In the genomic region with DNA sequence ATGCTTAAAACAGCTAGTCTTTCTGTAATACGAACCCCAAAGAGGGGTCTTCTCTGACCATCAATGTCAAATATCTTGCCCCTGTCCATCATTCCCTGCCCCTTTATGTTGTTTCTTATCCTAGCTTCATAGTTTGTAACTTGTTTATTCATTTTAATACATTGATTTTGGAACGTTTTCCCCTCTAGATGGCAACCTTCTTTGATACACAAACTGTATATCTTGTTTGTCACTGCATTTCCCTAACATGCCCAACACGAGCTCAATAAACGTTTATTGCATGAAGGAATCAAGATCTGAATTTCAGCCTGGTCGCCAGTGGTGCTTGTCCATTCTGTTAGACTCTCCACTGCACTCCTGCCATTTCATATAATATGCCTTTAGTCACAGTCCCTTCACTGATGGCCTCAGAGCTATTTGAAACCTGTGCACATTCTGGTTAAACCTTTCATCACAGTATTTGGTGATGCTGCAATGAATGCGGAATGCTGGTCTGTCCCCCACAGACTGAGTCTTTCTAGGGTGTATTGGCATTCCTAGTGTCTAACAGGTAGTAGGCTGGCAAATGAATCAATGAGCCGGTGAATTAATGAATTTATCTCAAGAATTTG, we compare ENCODE assay signal across 17 cellular contexts. TPM values are rescaled to one million over a fixed set of nuclear protein-coding genes. Genes with fewer than 3 reads are reported as not detected.
DNase-seq lines count a peak whose midpoint lies in the region; ATAC-seq and TF ChIP-seq lines count a peak whose summit lies in the region.
"Had no signal": no experiment of that assay in that cellular context is flagged by ENCODE, and none has a peak within 500 bp of the region (broad histone marks: within the 10 kb centered on the region; RNA-seq: fewer than 3 reads in every experiment).

No MANE protein-coding gene starts in this region.

- H3K4me3 ChIP-seq in OCI-LY7 (ENCODE audit: low read depth, low read length, poor library complexity, severe bottlenecking) (no peak overlapping the region), skeletal muscle satellite cell (ENCODE audit: low read length) (no peak overlapping the region)
- H3K4me3 ChIP-seq: GM23338, transverse colon had no signal

- no peak overlapping the region for H3K4me3 Mint-ChIP-seq in activated T-cell treated with anti-CD3 and anti-CD28 coated beads, Interleukin-2, amount 50 U/mL, for 24 hours
- no peak overlapping the region for H3K4me3 Mint-ChIP-seq in activated T-cell treated with anti-CD3 and anti-CD28 coated beads, Interleukin-2, amount 50 U/mL, for 4 hours
- no peak overlapping the region for H3K4me3 Mint-ChIP-seq in activated CD4-positive, alpha-beta memory T cell treated with anti-CD3 and anti-CD28 coated beads for 36 hours
- H3K4me3 Mint-ChIP-seq: GM23338, WTC11 had no signal

- H3K4me1 ChIP-seq in OCI-LY7 (ENCODE audit: insufficient read depth, low read length, poor library complexity, severe bottlenecking) (no peaks in the 10 kb centered on the region), skeletal muscle satellite cell (ENCODE audit: control insufficient read depth, insufficient read depth, low read length) (peaks cover 28% of the 10 kb centered on the region)
- H3K4me1 ChIP-seq: transverse colon had no signal

- CTCF ChIA-PET in OCI-LY7 (lab: Charles Lee; ENCODE audit: unreplicated experiment) = no interaction called here
- CTCF ChIA-PET in activated CD4-positive, alpha-beta memory T cell treated with anti-CD3 and anti-CD28 coated beads for 36 hours (lab: Charles Lee) = interaction anchor here (1.0 to 1.5 kb wide), 2 partner anchors 93 to 152 kb away, joined by 3 to 4 read pairs; no protein-coding TSS in a partner anchor

- H3K27ac ChIP-seq in OCI-LY7 (ENCODE audit: low read depth, low read length, poor library complexity, severe bottlenecking) (no peak overlapping the region), epithelial cell of prostate (peak overlapping the region; percentile 37)
- H3K27ac ChIP-seq: neutrophil, transverse colon had no signal

- peak overlapping the region; percentile 61 for H3K27ac Mint-ChIP-seq in activated T-cell treated with anti-CD3 and anti-CD28 coated beads, Interleukin-2, amount 50 U/mL, for 24 hours
- H3K27ac Mint-ChIP-seq in activated CD4-positive, alpha-beta memory T cell treated with anti-CD3 and anti-CD28 coated beads for 36 hours = no peak overlapping the region
- H3K27ac Mint-ChIP-seq: GM23338, WTC11 had no signal

- H3K27me3 ChIP-seq in skeletal muscle satellite cell (ENCODE audit: control insufficient read depth, insufficient read depth, low read length) = peaks cover 32% of the 10 kb centered on the region
- H3K27me3 ChIP-seq: transverse colon had no signal

- no TSS peak for BruUV-seq in OCI-LY7 (replicated peaks; lab: Mats Ljungman, UMichigan)

- TF ChIP-seq CTCF in OCI-LY7 (conservative IDR thresholded peaks at IDR 0.05; ENCODE audit: low read length) = peak; percentile 52; the same call in 1 of the 2 replicates

- H3K9ac ChIP-seq in skeletal muscle satellite cell (ENCODE audit: low read depth, low read length) = peak overlapping the region; percentile 7

- no peaks in the 10 kb centered on the region for H4K20me1 ChIP-seq in OCI-LY7 (ENCODE audit: insufficient read depth, low read length)

- H3K9me3 ChIP-seq in OCI-LY7 (ENCODE audit: low read length) (no peaks in the 10 kb centered on the region), skeletal muscle satellite cell (replicated peaks; ENCODE audit: low read length) (no peaks in the 10 kb centered on the region)
- H3K9me3 ChIP-seq: neutrophil, transverse colon had no signal

- H3K4me1 Mint-ChIP-seq in activated T-cell treated with anti-CD3 and anti-CD28 coated beads, Interleukin-2, amount 50 U/mL, for 24 hours (ENCODE audit: low read depth) = peaks cover 75% of the 10 kb centered on the region
- H3K4me1 Mint-ChIP-seq in activated T-cell treated with anti-CD3 and anti-CD28 coated beads, Interleukin-2, amount 50 U/mL, for 4 hours (ENCODE audit: low read depth) = peaks cover 71% of the 10 kb centered on the region
- H3K4me1 Mint-ChIP-seq in activated CD4-positive, alpha-beta memory T cell treated with anti-CD3 and anti-CD28 coated beads for 36 hours (ENCODE audit: low read depth) = peaks cover 60% of the 10 kb centered on the region
- H3K4me1 Mint-ChIP-seq: GM23338, WTC11 had no signal

- POLR2A ChIA-PET in OCI-LY7 (lab: Charles Lee) = no interaction called here
- POLR2A ChIA-PET in activated CD4-positive, alpha-beta memory T cell treated with anti-CD3 and anti-CD28 coated beads for 36 hours (lab: Charles Lee) = interaction anchor here (1.1 to 2.0 kb wide), 2 partner anchors 23 to 200 kb away, joined by 4 to 7 read pairs; no protein-coding TSS in a partner anchor

- intact Hi-C loops in OCI-LY7 (cut with micrococcal nuclease; ENCODE audit: unreplicated experiment) = no loop called here
- intact Hi-C loops in activated CD4-positive, alpha-beta memory T cell treated with anti-CD3 and anti-CD28 coated beads for 36 hours (cut with micrococcal nuclease) = loop anchor here (1.0 to 10.0 kb wide), 3 partner anchors 24 to 569 kb away; partner anchors contain the start of genes DCLRE1C, MEIG1 and SUV39H2

- H2AFZ ChIP-seq in OCI-LY7 (ENCODE audit: low read length) = no peak overlapping the region
- H2AFZ ChIP-seq: GM23338 had no signal

- ATAC-seq in activated T-cell treated with anti-CD3 and anti-CD28 coated beads, Interleukin-2, amount 50 U/mL, for 4 hours = no peak
- ATAC-seq: GM23338, WTC11 had no signal

- H3K27me3 Mint-ChIP-seq in activated T-cell treated with anti-CD3 and anti-CD28 coated beads, Interleukin-2, amount 50 U/mL, for 24 hours = peaks cover 36% of the 10 kb centered on the region
- H3K27me3 Mint-ChIP-seq in activated T-cell treated with anti-CD3 and anti-CD28 coated beads, Interleukin-2, amount 50 U/mL, for 4 hours (ENCODE audit: low read depth) = peaks cover 5% of the 10 kb centered on the region
- peaks cover 27% of the 10 kb centered on the region for H3K27me3 Mint-ChIP-seq in activated CD4-positive, alpha-beta memory T cell treated with anti-CD3 and anti-CD28 coated beads for 36 hours

- no peaks in the 10 kb centered on the region for H3K9me2 ChIP-seq in OCI-LY7 (ENCODE audit: insufficient read depth, low read length)

- H3K36me3 Mint-ChIP-seq in activated T-cell treated with anti-CD3 and anti-CD28 coated beads, Interleukin-2, amount 50 U/mL, for 24 hours (ENCODE audit: low read depth) = peaks cover 4% of the 10 kb centered on the region
- H3K36me3 Mint-ChIP-seq in activated T-cell treated with anti-CD3 and anti-CD28 coated beads, Interleukin-2, amount 50 U/mL, for 4 hours (ENCODE audit: insufficient read depth) = no peaks in the 10 kb centered on the region
- no peaks in the 10 kb centered on the region for H3K36me3 Mint-ChIP-seq in activated CD4-positive, alpha-beta memory T cell treated with anti-CD3 and anti-CD28 coated beads for 36 hours
- H3K36me3 Mint-ChIP-seq: WTC11 had no signal

- H3K36me3 ChIP-seq in OCI-LY7 (ENCODE audit: insufficient read depth, low read length) = no peaks in the 10 kb centered on the region
- H3K36me3 ChIP-seq in skeletal muscle satellite cell (ENCODE audit: insufficient read depth, low read length) = no peaks in the 10 kb centered on the region
- H3K36me3 ChIP-seq: neutrophil, transverse colon had no signal

- no peak for DNase-seq in activated T-cell treated with anti-CD3 and anti-CD28 coated beads, Interleukin-2, amount 50 U/mL, for 24 hours
- no peak for DNase-seq in activated T-cell treated with anti-CD3 and anti-CD28 coated beads, Interleukin-2, amount 50 U/mL, for 4 hours
- no peak for DNase-seq in OCI-LY7 (ENCODE audit: low spot score)
- DNase-seq in epithelial cell of prostate (ENCODE audit: low read depth, low spot score) = no peak
- DNase-seq in glomerular visceral epithelial cell (ENCODE audit: extremely low spot score) = no peak
- DNase-seq in NCI-H82 (lab: John Stamatoyannopoulos, UW) = no peak
- no peak for DNase-seq in activated CD4-positive, alpha-beta memory T cell treated with anti-CD3 and anti-CD28 coated beads for 36 hours
- DNase-seq: activated T-cell treated with anti-CD3 and anti-CD28 coated beads for 4 hours, DMS53, NCI-H1105, NCI-H524 treated with DMSO at 0.1 percent for 48 hours, SHP77 treated with DMSO at 0.1 percent for 48 hours, transverse colon had no signal

- H3K9me3 Mint-ChIP-seq in activated T-cell treated with anti-CD3 and anti-CD28 coated beads, Interleukin-2, amount 50 U/mL, for 24 hours = peaks cover 16% of the 10 kb centered on the region
- H3K9me3 Mint-ChIP-seq in activated T-cell treated with anti-CD3 and anti-CD28 coated beads, Interleukin-2, amount 50 U/mL, for 4 hours = peaks cover 4% of the 10 kb centered on the region
- H3K9me3 Mint-ChIP-seq in activated CD4-positive, alpha-beta memory T cell treated with anti-CD3 and anti-CD28 coated beads for 36 hours = peaks cover 6% of the 10 kb centered on the region
- H3K9me3 Mint-ChIP-seq: GM23338, WTC11 had no signal

- H3K4me2 ChIP-seq in OCI-LY7 (ENCODE audit: low read length) (no peak overlapping the region), skeletal muscle satellite cell (ENCODE audit: low read length) (no peak overlapping the region)
- H3K4me2 ChIP-seq: GM23338 had no signal

- no peaks in the 10 kb centered on the region for H3K79me2 ChIP-seq in OCI-LY7 (ENCODE audit: insufficient read depth, low read depth, low read length)

RNA-seq across cellular contexts. Expression of gene FRMD4A, which starts 55.0 kb away (rescaled TPM):
- total RNA-seq in activated T-cell treated with anti-CD3 and anti-CD28 coated beads, Interleukin-2, amount 50 U/mL, for 4 hours = 1 to 10 TPM in 1 of 3 donors, under 1 TPM in 2; 0.46 to 1.4 (median 0.76) TPM
- 0.36 TPM in 1 of 2 replicates, not detected in the other for total RNA-seq in OCI-LY7 (2014; rRNA removed; shearing (Covaris generic))
- 0.17 TPM in 1 of 2 replicates, not detected in the other for total RNA-seq in OCI-LY7 (2022)
- 18.3 and 25.6 TPM in 2 replicates for total RNA-seq in skeletal muscle satellite cell (2012; rRNA removed)
- 1 to 10 TPM in 1 of 2 experiments, under 1 TPM in 1; 0.31 to 1.7 TPM for total RNA-seq in activated CD4-positive, alpha-beta memory T cell treated with anti-CD3 and anti-CD28 coated beads for 36 hours
